In the genomic region with DNA sequence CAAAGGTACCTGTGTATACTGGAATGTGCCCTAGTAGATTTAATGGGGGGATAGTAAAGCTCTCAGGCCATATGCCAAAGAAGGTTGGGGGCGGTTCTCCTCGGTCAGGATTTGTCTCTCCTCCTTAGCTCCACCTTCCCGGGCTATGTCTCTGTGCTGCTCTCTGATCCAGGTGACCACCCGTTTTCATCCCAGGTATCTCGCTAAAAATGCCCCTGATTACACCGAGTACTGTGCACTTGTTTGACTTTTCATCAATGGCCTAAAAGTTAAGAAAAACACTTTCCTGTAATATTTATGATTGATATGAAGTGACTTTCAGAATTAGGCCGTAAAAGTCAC, we compare ENCODE assay signal across 8 cellular contexts.
DNase-seq lines count a peak whose midpoint lies in the region; ATAC-seq and TF ChIP-seq lines count a peak whose summit lies in the region.

No MANE protein-coding gene starts in this region.

- peak overlapping the region; percentile 83 for H3K27ac Mint-ChIP-seq in nephron progenitor cell

- peaks cover 54% of the 10 kb centered on the region for H3K4me1 Mint-ChIP-seq in nephron progenitor cell

- ATAC-seq in HG03521 (IDR thresholded peaks at IDR 0.05; ENCODE audit: unreplicated experiment) (no peak), GM21528 (IDR thresholded peaks at IDR 0.05; ENCODE audit: low FRiP score, unreplicated experiment) (no peak)

- H3K4me3 Mint-ChIP-seq in nephron progenitor cell = peak overlapping the region; percentile 98

- H3K4me3 ChIP-seq in NT2/D1 (ENCODE audit: insufficient read length, low read depth) = peak overlapping the region; percentile 94
- H3K4me3 ChIP-seq in effector memory CD4-positive, alpha-beta T cell (ENCODE audit: insufficient read depth, low read depth, low read length, poor library complexity, severe bottlenecking) = peak overlapping the region; percentile 60

- DNase-seq in NOMO-1 treated with DMSO at 0.1 percent for 48 hours (lab: John Stamatoyannopoulos, UW; ENCODE audit: unreplicated experiment) (peak; percentile 60), NOMO-1 treated with dmso at 0.1 percent for 144 hours (lab: John Stamatoyannopoulos, UW; ENCODE audit: unreplicated experiment) (no peak), NT2/D1 (ENCODE audit: low read depth, low spot score) (no peak), nephron progenitor cell (no peak), foreskin melanocyte (no peak)
- DNase-seq in effector memory CD4-positive, alpha-beta T cell = no peak

- peaks cover 3% of the 10 kb centered on the region for H3K27me3 Mint-ChIP-seq in nephron progenitor cell (ENCODE audit: low read depth, poor library complexity)

- H3K9ac ChIP-seq in NT2/D1 (ENCODE audit: insufficient read length, low read depth) = peak overlapping the region; percentile 98

- H3K9me3 ChIP-seq in NT2/D1 (ENCODE audit: insufficient read depth, low read length) = no peaks in the 10 kb centered on the region
- no peaks in the 10 kb centered on the region for H3K9me3 ChIP-seq in effector memory CD4-positive, alpha-beta T cell (ENCODE audit: control insufficient read depth, low read length)

- H3K27me3 ChIP-seq in NT2/D1 (ENCODE audit: insufficient read depth, insufficient read length) = no peaks in the 10 kb centered on the region
- no peaks in the 10 kb centered on the region for H3K27me3 ChIP-seq in effector memory CD4-positive, alpha-beta T cell (replicated peaks; ENCODE audit: control insufficient read depth, insufficient read depth, low read length, poor library complexity, severe bottlenecking)

- peaks cover 67% of the 10 kb centered on the region for H3K36me3 ChIP-seq in NT2/D1 (ENCODE audit: insufficient read depth, insufficient read length, low read length)
- H3K36me3 ChIP-seq in effector memory CD4-positive, alpha-beta T cell (ENCODE audit: control insufficient read depth, insufficient read depth, low read length) = peaks cover 51% of the 10 kb centered on the region

- no peak for TF ChIP-seq CTCF in nephron progenitor cell (IDR thresholded peaks at IDR 0.05)

- peaks cover 7% of the 10 kb centered on the region for H3K4me1 ChIP-seq in NT2/D1 (ENCODE audit: insufficient read depth, insufficient read length)
- peaks cover 13% of the 10 kb centered on the region for H3K4me1 ChIP-seq in effector memory CD4-positive, alpha-beta T cell (ENCODE audit: control insufficient read depth, insufficient read depth, low read length, poor library complexity, severe bottlenecking)

- H3K27ac ChIP-seq in effector memory CD4-positive, alpha-beta T cell (ENCODE audit: insufficient read depth, low read length, poor library complexity, severe bottlenecking) = peak overlapping the region; percentile 82

- no peaks in the 10 kb centered on the region for H3K9me3 Mint-ChIP-seq in nephron progenitor cell

- H3K36me3 Mint-ChIP-seq in nephron progenitor cell (ENCODE audit: low read depth) = peaks cover 53% of the 10 kb centered on the region
